Comparison of ENCODE assay signal across 24 cellular contexts in the genomic region with DNA sequence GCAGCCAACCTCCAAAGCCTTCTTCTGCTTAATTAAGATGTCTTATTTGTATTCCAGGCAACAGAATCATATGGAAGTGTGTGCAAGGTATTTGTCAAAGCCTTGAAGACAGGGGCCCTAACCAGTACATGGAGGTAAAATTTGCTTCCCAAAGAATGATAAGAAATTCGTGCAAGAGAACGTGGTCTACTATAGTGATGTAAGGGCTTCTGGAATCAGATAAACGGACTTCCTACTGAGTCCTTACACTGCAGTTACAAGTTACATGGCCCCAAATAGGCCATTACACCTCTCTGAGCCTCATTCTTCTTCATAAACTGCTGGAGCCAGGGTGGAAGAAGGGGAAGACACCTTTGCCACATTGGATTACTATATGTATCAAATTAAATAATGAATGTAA.
"Had no signal": no experiment of that assay in that cellular context is flagged by ENCODE, and none has a peak within 500 bp of the region (broad histone marks: within the 10 kb centered on the region; RNA-seq: fewer than 3 reads in every experiment).

No MANE protein-coding gene starts in this region.

- H3K27ac ChIP-seq: colonic mucosa, epithelial cell of prostate, foreskin keratinocyte, heart right ventricle, left lung, lower lobe of right lung had no signal

- FAIRE-seq: endometrium, frontal cortex, islet of Langerhans, keratinocyte had no signal

- H3K4me3 ChIP-seq: colonic mucosa, heart right ventricle, left lung, lower lobe of right lung, mucosa of descending colon had no signal

- ATAC-seq: effector memory CD8-positive, alpha-beta T cell; esophagus mucosa; foreskin keratinocyte; heart right ventricle; left lung; left ventricle myocardium superior; lower lobe of right lung; mucosa of descending colon had no signal

- H3K4me1 ChIP-seq: colonic mucosa, left lung, lower lobe of right lung had no signal

- DNase-seq: colonic mucosa; cortex of kidney; effector CD8-positive, alpha-beta T cell; effector memory CD8-positive, alpha-beta T cell; endodermal cell; erythroblast; foreskin keratinocyte; glutamatergic neuron; head of caudate nucleus; heart right ventricle; hippocampal formation; left cardiac atrium; left lung; left ventricle myocardium superior; lower lobe of right lung; mesenchymal stem cell; mucosa of descending colon; naive B cell had no signal

- H3K27me3 ChIP-seq: colonic mucosa, foreskin keratinocyte, heart right ventricle had no signal

- H3K36me3 ChIP-seq: colonic mucosa, heart right ventricle, left lung, lower lobe of right lung had no signal

- H3K9me3 ChIP-seq: colonic mucosa, heart right ventricle, left lung, lower lobe of right lung, mucosa of descending colon had no signal
